ENCODE assay signal across 1 cellular context in the genomic region with DNA sequence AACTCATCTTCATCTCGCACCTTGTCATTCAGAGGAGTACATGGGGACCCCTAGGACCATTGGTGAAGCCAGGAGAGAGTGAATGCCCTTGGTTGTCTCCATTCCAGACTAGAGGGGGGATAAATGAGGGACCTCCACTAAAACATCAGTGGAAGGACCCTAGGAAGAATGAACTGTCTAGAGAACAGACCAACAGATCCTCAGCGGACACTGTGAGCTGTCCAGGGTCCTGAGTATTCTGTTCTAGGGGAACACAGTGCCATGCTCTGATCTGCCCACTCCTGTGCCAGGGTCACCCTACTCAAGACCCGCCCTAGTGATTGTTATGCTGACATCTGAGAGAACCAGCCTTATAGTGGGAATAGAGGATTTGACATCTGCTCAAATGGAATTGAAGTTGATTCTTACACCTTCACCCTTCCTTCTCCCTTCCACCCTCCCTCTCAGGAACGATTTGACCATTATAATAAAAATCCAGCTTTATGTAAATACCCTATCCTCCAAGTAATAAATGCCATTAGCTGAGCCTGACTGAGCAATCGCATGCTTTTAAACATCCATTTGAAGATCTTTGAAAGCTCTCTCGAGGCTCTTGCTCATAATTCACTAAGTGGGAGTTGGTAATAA.
TF ChIP-seq lines count a peak whose summit lies in the region.

No MANE protein-coding gene starts in this region.

TF ChIP-seq in HepG2, 621 proteins besides CTCF, POLR2A, EP300 and RAD21 (continued from another document and continues in another):
- TF ChIP-seq, protein P1, sequence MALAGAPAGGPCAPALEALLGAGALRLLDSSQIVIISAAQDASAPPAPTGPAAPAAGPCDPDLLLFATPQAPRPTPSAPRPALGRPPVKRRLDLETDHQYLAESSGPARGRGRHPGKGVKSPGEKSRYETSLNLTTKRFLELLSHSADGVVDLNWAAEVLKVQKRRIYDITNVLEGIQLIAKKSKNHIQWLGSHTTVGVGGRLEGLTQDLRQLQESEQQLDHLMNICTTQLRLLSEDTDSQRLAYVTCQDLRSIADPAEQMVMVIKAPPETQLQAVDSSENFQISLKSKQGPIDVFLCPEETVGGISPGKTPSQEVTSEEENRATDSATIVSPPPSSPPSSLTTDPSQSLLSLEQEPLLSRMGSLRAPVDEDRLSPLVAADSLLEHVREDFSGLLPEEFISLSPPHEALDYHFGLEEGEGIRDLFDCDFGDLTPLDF (CRISPR knock-in tag; IDR thresholded peaks at IDR 0.05), result no peak
- no peak for TF ChIP-seq ZNF670 (CRISPR knock-in tag; IDR thresholded peaks at IDR 0.05; ENCODE audit: borderline replicate concordance)
- no peak for TF ChIP-seq HDAC1 (CRISPR knock-in tag; IDR thresholded peaks at IDR 0.05)
- TF ChIP-seq, protein P2, sequence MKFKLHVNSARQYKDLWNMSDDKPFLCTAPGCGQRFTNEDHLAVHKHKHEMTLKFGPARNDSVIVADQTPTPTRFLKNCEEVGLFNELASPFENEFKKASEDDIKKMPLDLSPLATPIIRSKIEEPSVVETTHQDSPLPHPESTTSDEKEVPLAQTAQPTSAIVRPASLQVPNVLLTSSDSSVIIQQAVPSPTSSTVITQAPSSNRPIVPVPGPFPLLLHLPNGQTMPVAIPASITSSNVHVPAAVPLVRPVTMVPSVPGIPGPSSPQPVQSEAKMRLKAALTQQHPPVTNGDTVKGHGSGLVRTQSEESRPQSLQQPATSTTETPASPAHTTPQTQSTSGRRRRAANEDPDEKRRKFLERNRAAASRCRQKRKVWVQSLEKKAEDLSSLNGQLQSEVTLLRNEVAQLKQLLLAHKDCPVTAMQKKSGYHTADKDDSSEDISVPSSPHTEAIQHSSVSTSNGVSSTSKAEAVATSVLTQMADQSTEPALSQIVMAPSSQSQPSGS (CRISPR knock-in tag; IDR thresholded peaks at IDR 0.05), result no peak
- TF ChIP-seq ZBTB7B (CRISPR knock-in tag; IDR thresholded peaks at IDR 0.05), result no peak
- no peak for TF ChIP-seq RCOR2 (CRISPR knock-in tag; IDR thresholded peaks at IDR 0.05)
- no peak for TF ChIP-seq POGZ (CRISPR knock-in tag; IDR thresholded peaks at IDR 0.05)
- no peak for TF ChIP-seq TCF7 (IDR thresholded peaks at IDR 0.05; ENCODE audit: low read depth)
- TF ChIP-seq, protein P3, sequence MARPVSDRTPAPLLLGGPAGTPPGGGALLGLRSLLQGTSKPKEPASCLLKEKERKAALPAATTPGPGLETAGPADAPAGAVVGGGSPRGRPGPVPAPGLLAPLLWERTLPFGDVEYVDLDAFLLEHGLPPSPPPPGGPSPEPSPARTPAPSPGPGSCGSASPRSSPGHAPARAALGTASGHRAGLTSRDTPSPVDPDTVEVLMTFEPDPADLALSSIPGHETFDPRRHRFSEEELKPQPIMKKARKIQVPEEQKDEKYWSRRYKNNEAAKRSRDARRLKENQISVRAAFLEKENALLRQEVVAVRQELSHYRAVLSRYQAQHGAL (CRISPR knock-in tag; IDR thresholded peaks at IDR 0.05; ENCODE audit: not compliant biosample characterization), result no peak
- no peak for TF ChIP-seq RORA (CRISPR knock-in tag; IDR thresholded peaks at IDR 0.05)
- TF ChIP-seq KMT2A (CRISPR knock-in tag; IDR thresholded peaks at IDR 0.05), result no peak
- no peak for TF ChIP-seq HMGA1 (CRISPR knock-in tag; conservative IDR thresholded peaks at IDR 0.05)
- no peak for TF ChIP-seq SRSF9 (IDR thresholded peaks at IDR 0.05; ENCODE audit: borderline replicate concordance, insufficient read depth, low read depth, low read length, poor library complexity, severe bottlenecking)
- no peak for TF ChIP-seq NCOA5 (CRISPR knock-in tag; IDR thresholded peaks at IDR 0.05)
- no peak for TF ChIP-seq SP5 (CRISPR knock-in tag; IDR thresholded peaks at IDR 0.05; ENCODE audit: borderline replicate concordance, low read depth)
- TF ChIP-seq ZKSCAN1 (IDR thresholded peaks at IDR 0.05; ENCODE audit: low read length), result no peak
- TF ChIP-seq GTF2F1 (IDR thresholded peaks at IDR 0.05; ENCODE audit: low read length), result no peak
- no peak for TF ChIP-seq HOXD1 (CRISPR knock-in tag; IDR thresholded peaks at IDR 0.05)
- TF ChIP-seq CAMTA2 (CRISPR knock-in tag; IDR thresholded peaks at IDR 0.05; ENCODE audit: borderline replicate concordance), result no peak
- TF ChIP-seq, protein P4, sequence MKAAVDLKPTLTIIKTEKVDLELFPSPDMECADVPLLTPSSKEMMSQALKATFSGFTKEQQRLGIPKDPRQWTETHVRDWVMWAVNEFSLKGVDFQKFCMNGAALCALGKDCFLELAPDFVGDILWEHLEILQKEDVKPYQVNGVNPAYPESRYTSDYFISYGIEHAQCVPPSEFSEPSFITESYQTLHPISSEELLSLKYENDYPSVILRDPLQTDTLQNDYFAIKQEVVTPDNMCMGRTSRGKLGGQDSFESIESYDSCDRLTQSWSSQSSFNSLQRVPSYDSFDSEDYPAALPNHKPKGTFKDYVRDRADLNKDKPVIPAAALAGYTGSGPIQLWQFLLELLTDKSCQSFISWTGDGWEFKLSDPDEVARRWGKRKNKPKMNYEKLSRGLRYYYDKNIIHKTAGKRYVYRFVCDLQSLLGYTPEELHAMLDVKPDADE (CRISPR knock-in tag; IDR thresholded peaks at IDR 0.05), result 0 out of 2 replicates have a peak, but pooled peaks have one; percentile 42
- TF ChIP-seq, protein P5, sequence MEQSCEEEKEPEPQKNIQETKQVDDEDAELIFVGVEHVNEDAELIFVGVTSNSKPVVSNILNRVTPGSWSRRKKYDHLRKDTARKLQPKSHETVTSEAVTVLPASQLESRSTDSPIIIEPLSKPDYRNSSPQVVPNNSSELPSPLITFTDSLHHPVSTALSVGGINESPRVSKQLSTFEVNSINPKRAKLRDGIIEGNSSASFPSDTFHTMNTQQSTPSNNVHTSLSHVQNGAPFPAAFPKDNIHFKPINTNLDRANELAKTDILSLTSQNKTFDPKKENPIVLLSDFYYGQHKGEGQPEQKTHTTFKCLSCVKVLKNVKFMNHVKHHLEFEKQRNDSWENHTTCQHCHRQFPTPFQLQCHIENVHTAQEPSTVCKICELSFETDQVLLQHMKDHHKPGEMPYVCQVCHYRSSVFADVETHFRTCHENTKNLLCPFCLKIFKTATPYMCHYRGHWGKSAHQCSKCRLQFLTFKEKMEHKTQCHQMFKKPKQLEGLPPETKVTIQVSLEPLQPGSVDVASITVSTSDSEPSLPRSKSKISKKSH (CRISPR knock-in tag; IDR thresholded peaks at IDR 0.05; ENCODE audit: borderline replicate concordance), result no peak
- TF ChIP-seq ZNF773 (CRISPR knock-in tag; IDR thresholded peaks at IDR 0.05; ENCODE audit: borderline replicate concordance), result no peak
- TF ChIP-seq PAWR (CRISPR knock-in tag; IDR thresholded peaks at IDR 0.05; ENCODE audit: borderline replicate concordance), result no peak
- TF ChIP-seq MYNN (CRISPR knock-in tag; IDR thresholded peaks at IDR 0.05; ENCODE audit: low read depth), result 0 out of 2 replicates have a peak, but pooled peaks have one; percentile 58
- TF ChIP-seq ZNF432 (CRISPR knock-in tag; IDR thresholded peaks at IDR 0.05; ENCODE audit: borderline replicate concordance), result no peak
- no peak for TF ChIP-seq ZNF501 (CRISPR knock-in tag; IDR thresholded peaks at IDR 0.05)
- TF ChIP-seq EEA1 (CRISPR knock-in tag; IDR thresholded peaks at IDR 0.05; ENCODE audit: borderline replicate concordance), result no peak
- no peak for TF ChIP-seq ZNF816 (CRISPR knock-in tag; IDR thresholded peaks at IDR 0.05; ENCODE audit: borderline replicate concordance)
- TF ChIP-seq ZNF562 (CRISPR knock-in tag; IDR thresholded peaks at IDR 0.05; ENCODE audit: borderline replicate concordance), result no peak
- TF ChIP-seq, protein P6, sequence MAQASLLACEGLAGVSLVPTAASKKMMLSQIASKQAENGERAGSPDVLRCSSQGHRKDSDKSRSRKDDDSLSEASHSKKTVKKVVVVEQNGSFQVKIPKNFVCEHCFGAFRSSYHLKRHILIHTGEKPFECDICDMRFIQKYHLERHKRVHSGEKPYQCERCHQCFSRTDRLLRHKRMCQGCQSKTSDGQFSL (CRISPR knock-in tag; IDR thresholded peaks at IDR 0.05), result no peak
- no peak for TF ChIP-seq HNF4A (CRISPR knock-in tag; IDR thresholded peaks at IDR 0.05)
- TF ChIP-seq FLYWCH1 (CRISPR knock-in tag; IDR thresholded peaks at IDR 0.05), result no peak
- TF ChIP-seq ZNF713 (CRISPR knock-in tag; IDR thresholded peaks at IDR 0.05), result no peak
- no peak for TF ChIP-seq ZNF253 (CRISPR knock-in tag; IDR thresholded peaks at IDR 0.05; ENCODE audit: borderline replicate concordance)
- TF ChIP-seq, protein P7, sequence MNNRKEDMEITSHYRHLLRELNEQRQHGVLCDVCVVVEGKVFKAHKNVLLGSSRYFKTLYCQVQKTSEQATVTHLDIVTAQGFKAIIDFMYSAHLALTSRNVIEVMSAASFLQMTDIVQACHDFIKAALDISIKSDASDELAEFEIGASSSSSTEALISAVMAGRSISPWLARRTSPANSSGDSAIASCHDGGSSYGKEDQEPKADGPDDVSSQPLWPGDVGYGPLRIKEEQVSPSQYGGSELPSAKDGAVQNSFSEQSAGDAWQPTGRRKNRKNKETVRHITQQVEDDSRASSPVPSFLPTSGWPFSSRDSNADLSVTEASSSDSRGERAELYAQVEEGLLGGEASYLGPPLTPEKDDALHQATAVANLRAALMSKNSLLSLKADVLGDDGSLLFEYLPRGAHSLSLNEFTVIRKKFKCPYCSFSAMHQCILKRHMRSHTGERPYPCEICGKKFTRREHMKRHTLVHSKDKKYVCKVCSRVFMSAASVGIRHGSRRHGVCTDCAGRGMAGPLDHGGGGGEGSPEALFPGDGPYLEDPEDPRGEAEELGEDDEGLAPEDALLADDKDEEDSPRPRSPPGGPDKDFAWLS (CRISPR knock-in tag; IDR thresholded peaks at IDR 0.05; ENCODE audit: borderline replicate concordance), result no peak
- TF ChIP-seq TOE1 (CRISPR knock-in tag; IDR thresholded peaks at IDR 0.05), result no peak
- TF ChIP-seq ZZZ3 (CRISPR knock-in tag; IDR thresholded peaks at IDR 0.05; ENCODE audit: borderline replicate concordance), result no peak
- no peak for TF ChIP-seq GLI4 (CRISPR knock-in tag; IDR thresholded peaks at IDR 0.05; ENCODE audit: borderline replicate concordance)
- TF ChIP-seq, protein P8, sequence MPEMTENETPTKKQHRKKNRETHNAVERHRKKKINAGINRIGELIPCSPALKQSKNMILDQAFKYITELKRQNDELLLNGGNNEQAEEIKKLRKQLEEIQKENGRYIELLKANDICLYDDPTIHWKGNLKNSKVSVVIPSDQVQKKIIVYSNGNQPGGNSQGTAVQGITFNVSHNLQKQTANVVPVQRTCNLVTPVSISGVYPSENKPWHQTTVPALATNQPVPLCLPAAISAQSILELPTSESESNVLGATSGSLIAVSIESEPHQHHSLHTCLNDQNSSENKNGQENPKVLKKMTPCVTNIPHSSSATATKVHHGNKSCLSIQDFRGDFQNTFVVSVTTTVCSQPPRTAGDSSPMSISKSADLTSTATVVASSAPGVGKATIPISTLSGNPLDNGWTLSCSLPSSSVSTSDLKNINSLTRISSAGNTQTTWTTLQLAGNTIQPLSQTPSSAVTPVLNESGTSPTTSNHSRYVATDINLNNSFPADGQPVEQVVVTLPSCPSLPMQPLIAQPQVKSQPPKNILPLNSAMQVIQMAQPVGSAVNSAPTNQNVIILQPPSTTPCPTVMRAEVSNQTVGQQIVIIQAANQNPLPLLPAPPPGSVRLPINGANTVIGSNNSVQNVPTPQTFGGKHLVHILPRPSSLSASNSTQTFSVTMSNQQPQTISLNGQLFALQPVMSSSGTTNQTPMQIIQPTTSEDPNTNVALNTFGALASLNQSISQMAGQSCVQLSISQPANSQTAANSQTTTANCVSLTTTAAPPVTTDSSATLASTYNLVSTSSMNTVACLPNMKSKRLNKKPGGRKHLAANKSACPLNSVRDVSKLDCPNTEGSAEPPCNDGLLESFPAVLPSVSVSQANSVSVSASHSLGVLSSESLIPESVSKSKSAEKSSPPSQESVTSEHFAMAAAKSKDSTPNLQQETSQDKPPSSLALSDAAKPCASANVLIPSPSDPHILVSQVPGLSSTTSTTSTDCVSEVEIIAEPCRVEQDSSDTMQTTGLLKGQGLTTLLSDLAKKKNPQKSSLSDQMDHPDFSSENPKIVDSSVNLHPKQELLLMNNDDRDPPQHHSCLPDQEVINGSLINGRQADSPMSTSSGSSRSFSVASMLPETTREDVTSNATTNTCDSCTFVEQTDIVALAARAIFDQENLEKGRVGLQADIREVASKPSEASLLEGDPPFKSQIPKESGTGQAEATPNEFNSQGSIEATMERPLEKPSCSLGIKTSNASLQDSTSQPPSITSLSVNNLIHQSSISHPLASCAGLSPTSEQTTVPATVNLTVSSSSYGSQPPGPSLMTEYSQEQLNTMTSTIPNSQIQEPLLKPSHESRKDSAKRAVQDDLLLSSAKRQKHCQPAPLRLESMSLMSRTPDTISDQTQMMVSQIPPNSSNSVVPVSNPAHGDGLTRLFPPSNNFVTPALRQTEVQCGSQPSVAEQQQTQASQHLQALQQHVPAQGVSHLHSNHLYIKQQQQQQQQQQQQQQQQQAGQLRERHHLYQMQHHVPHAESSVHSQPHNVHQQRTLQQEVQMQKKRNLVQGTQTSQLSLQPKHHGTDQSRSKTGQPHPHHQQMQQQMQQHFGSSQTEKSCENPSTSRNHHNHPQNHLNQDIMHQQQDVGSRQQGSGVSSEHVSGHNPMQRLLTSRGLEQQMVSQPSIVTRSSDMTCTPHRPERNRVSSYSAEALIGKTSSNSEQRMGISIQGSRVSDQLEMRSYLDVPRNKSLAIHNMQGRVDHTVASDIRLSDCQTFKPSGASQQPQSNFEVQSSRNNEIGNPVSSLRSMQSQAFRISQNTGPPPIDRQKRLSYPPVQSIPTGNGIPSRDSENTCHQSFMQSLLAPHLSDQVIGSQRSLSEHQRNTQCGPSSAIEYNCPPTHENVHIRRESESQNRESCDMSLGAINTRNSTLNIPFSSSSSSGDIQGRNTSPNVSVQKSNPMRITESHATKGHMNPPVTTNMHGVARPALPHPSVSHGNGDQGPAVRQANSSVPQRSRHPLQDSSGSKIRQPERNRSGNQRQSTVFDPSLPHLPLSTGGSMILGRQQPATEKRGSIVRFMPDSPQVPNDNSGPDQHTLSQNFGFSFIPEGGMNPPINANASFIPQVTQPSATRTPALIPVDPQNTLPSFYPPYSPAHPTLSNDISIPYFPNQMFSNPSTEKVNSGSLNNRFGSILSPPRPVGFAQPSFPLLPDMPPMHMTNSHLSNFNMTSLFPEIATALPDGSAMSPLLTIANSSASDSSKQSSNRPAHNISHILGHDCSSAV (CRISPR knock-in tag; IDR thresholded peaks at IDR 0.05; ENCODE audit: borderline replicate concordance), result no peak
- TF ChIP-seq NR1H2 (CRISPR knock-in tag; IDR thresholded peaks at IDR 0.05; ENCODE audit: borderline replicate concordance, low read depth), result no peak
- no peak for TF ChIP-seq ZNF567 (CRISPR knock-in tag; IDR thresholded peaks at IDR 0.05; ENCODE audit: borderline replicate concordance)
- peak; percentile 68; the same call in 1 of the 2 replicates for TF ChIP-seq BORCS8-MEF2B (CRISPR knock-in tag; IDR thresholded peaks at IDR 0.05)
- TF ChIP-seq YY1 (IDR thresholded peaks at IDR 0.05; ENCODE audit: insufficient read depth, insufficient replicate concordance, low read depth, low read length), result no peak
- no peak for TF ChIP-seq ELF1 (CRISPR knock-in tag; IDR thresholded peaks at IDR 0.05)
- no peak for TF ChIP-seq GFI1 (CRISPR knock-in tag; IDR thresholded peaks at IDR 0.05; ENCODE audit: borderline replicate concordance)
- TF ChIP-seq EHMT2 (IDR thresholded peaks at IDR 0.05; ENCODE audit: borderline replicate concordance, low read depth, low read length), result peak; percentile 99
